In genomic region chr2:158745067-158745865, GRCh38 we compare ENCODE assay signal across 8 cellular contexts. TPM values are rescaled to one million over a fixed set of nuclear protein-coding genes. Genes with fewer than 3 reads are reported as not detected.
DNase-seq lines count a peak whose midpoint lies in the region; ATAC-seq, FAIRE-seq and TF ChIP-seq lines count a peak whose summit lies in the region.

No MANE protein-coding gene starts in this region.

- peak; percentile 28 for FAIRE-seq in GM19239 (lab: Jason Lieb, UNC)

- H3K27me3 ChIP-seq in CD4-positive, CD25-positive, alpha-beta regulatory T cell (ENCODE audit: control insufficient read depth, insufficient read depth, low read length): no peaks in the 10 kb centered on the region
- peaks cover 5% of the 10 kb centered on the region for H3K27me3 ChIP-seq in kidney epithelial cell (ENCODE audit: control insufficient read depth, insufficient read depth, low read length)

- ATAC-seq in CD4-positive, CD25-positive, alpha-beta regulatory T cell (ENCODE audit: low read depth in 2 of 2): no peak
- ATAC-seq in HG03354 (IDR thresholded peaks at IDR 0.05; ENCODE audit: poor library complexity, severe bottlenecking, unreplicated experiment): no peak

- H3K36me3 Mint-ChIP-seq in CD4-positive, CD25-positive, alpha-beta regulatory T cell: no peaks in the 10 kb centered on the region

- no peaks in the 10 kb centered on the region for H3K9me3 Mint-ChIP-seq in CD4-positive, CD25-positive, alpha-beta regulatory T cell

- no peaks in the 10 kb centered on the region for H3K4me1 Mint-ChIP-seq in CD4-positive, CD25-positive, alpha-beta regulatory T cell

- no peak overlapping the region for H3K4me3 ChIP-seq in CD4-positive, CD25-positive, alpha-beta regulatory T cell (ENCODE audit: low read depth, low read length)
- no peak overlapping the region for H3K4me3 ChIP-seq in Jurkat, Clone E6-1 (ENCODE audit: low read length)
- no peak overlapping the region for H3K4me3 ChIP-seq in kidney epithelial cell (ENCODE audit: low read depth, low read length)

- no peaks in the 10 kb centered on the region for H3K4me1 ChIP-seq in CD4-positive, CD25-positive, alpha-beta regulatory T cell (ENCODE audit: control insufficient read depth, insufficient read depth, low read length, poor library complexity, severe bottlenecking)

- H3K4me3 Mint-ChIP-seq in CD4-positive, CD25-positive, alpha-beta regulatory T cell: no peak overlapping the region

- no peaks in the 10 kb centered on the region for H3K9me3 ChIP-seq in CD4-positive, CD25-positive, alpha-beta regulatory T cell (ENCODE audit: control insufficient read depth in 2 of 2, low read length in 2 of 2)

- H3K27me3 Mint-ChIP-seq in CD4-positive, CD25-positive, alpha-beta regulatory T cell: peaks cover 16% of the 10 kb centered on the region

- peak overlapping the region in 1 of 3 donors; percentile 49 for H3K27ac Mint-ChIP-seq in CD4-positive, CD25-positive, alpha-beta regulatory T cell

- peak; percentile 10 to 58 (median 30) for DNase-seq in CD4-positive, CD25-positive, alpha-beta regulatory T cell
- DNase-seq in GM19239 (ENCODE audit: insufficient read length, low spot score): no peak
- peak; percentile 54 for DNase-seq in Jurkat, Clone E6-1 (ENCODE audit: low read depth, low spot score)
- DNase-seq in RPMI8226: peak; percentile 34
- DNase-seq in central memory CD4-positive, alpha-beta T cell: peak; percentile 7
- no peak for DNase-seq in kidney epithelial cell (ENCODE audit: low read depth)
- peak; percentile 39 for DNase-seq in stimulated activated CD8-positive, alpha-beta memory T cell treated with anti-CD3 and anti-CD28 coated beads, Interleukin-4, amount 100 ng/mL, for 48 hours

- peak; percentile 69 for TF ChIP-seq CTCF in kidney epithelial cell (IDR thresholded peaks at IDR 0.05; ENCODE audit: insufficient read depth, low read length, poor library complexity, severe bottlenecking)

- no peaks in the 10 kb centered on the region for H3K36me3 ChIP-seq in CD4-positive, CD25-positive, alpha-beta regulatory T cell (ENCODE audit: control insufficient read depth, insufficient read depth, low read length)
- H3K36me3 ChIP-seq in kidney epithelial cell (ENCODE audit: control insufficient read depth, insufficient read depth, low read length): no peaks in the 10 kb centered on the region

- no peak overlapping the region for H3K27ac ChIP-seq in CD4-positive, CD25-positive, alpha-beta regulatory T cell (ENCODE audit: insufficient read depth, low read length, poor library complexity, severe bottlenecking)

RNA-seq across cellular contexts. Expression of gene DAPL1, which starts 49.9 kb away (rescaled TPM):
- not detected for total RNA-seq in CD4-positive, CD25-positive, alpha-beta regulatory T cell
- not detected for polyA plus RNA-seq in CD4-positive, CD25-positive, alpha-beta regulatory T cell
- polyA plus RNA-seq in Jurkat, Clone E6-1 (2012; ENCODE audit: insufficient read depth, insufficient read length): not detected
- not detected in 2 replicates for total RNA-seq in kidney epithelial cell

Comparison
In these comparisons a context has a peak if more than half of its experiments do, and no peak if none do; other contexts are left out.
1. DNase-seq: peak in CD4-positive, CD25-positive, alpha-beta regulatory T cell (3 of 3), Jurkat, Clone E6-1 (single experiment), RPMI8226 (single experiment), central memory CD4-positive, alpha-beta T cell (single experiment) and stimulated activated CD8-positive, alpha-beta memory T cell treated with anti-CD3 and anti-CD28 coated beads, Interleukin-4, amount 100 ng/mL, for 48 hours (single experiment); none in GM19239 (single experiment) and kidney epithelial cell (single experiment).